In the genomic region with DNA sequence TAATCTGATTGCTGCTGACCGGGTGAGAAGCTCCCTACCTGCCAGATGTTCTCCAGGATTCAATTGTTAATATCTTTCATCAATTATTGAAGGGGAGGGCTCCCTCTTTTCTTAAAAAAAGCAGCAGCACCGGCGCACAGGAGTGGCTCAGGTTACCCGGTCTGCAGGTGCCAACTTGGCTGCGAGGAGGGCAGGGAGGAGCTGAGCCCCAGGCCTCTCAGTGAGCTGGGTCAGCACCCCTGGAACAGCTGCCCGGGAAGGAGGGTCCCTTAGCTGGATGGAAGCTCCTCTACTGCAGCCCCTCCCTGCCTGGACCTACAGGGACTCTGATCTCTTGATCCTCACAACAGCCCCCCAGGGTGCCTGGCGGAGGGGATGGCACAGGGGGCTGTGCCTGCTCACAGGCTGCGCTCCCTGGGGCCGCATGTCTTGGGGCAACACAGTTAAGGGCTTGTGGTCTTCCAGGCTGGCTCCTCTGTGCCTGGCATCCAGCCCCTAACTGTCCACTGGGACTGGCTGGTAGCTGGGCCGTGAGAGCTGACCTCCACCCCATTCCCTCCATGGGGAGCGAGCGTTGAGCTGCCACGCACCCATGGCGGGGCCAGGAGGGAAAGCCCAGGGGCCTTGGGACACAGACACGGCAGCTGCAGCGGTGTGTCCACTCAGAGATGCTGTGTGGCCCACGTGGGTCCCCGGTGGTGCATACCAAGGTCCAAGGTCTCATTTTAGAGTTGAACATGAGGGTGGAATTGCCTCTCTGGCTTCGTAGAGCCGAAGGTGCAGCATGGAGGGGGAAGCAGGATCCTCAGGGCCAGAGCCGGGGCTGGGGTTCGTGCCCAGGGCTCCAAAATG, we compare ENCODE assay signal across 26 cellular contexts. TPM values are rescaled to one million over a fixed set of nuclear protein-coding genes. Genes with fewer than 3 reads are reported as not detected.
"Had no signal": no experiment of that assay in that cellular context is flagged by ENCODE, and none has a peak within 500 bp of the region (broad histone marks: within the 10 kb centered on the region; RNA-seq: fewer than 3 reads in every experiment).

No MANE protein-coding gene starts in this region.

- DNase-seq: activated B cell treated with CpG ODN at 0.5 μM for 24 hours; activated CD4-positive, alpha-beta T cell treated with anti-CD3 and anti-CD28 coated beads for 36 hours; activated CD4-positive, alpha-beta T cell treated with anti-CD3 and anti-CD28 coated beads, Interleukin-2, amount 50 U/mL, for 48 hours; activated naive CD4-positive, alpha-beta T cell treated with Interleukin-2 at 50 U/mL for 16 hours; activated naive CD8-positive, alpha-beta T cell treated with anti-CD3 and anti-CD28 coated beads for 36 hours; activated T-cell treated with anti-CD3 and anti-CD28 coated beads, Interleukin-2, amount 50 U/mL, for 48 hours; effector CD4-positive, alpha-beta T cell; kidney; lower lobe of right lung; mesendoderm; naive B cell; occipital lobe; small intestine; stimulated activated CD4-positive, alpha-beta T cell treated with anti-CD3 and anti-CD28 coated beads, Interleukin-2, amount 100 ng/mL, for 24 hours; stomach had no signal

- H3K9me3 ChIP-seq: lower lobe of right lung, mucosa of descending colon, stomach, suprapubic skin, tibial nerve had no signal

- H3K27me3 ChIP-seq: cardiac muscle cell had no signal

- H3K36me3 ChIP-seq: cardiac muscle cell, lower lobe of right lung, stomach, suprapubic skin, tibial nerve had no signal

- H3K4me3 ChIP-seq: cardiac muscle cell, lower lobe of right lung, mucosa of descending colon, stomach, suprapubic skin, tibial nerve had no signal

- FAIRE-seq: endometrium, kidney, small intestine had no signal

- H3K27ac ChIP-seq: cardiac muscle cell, lower lobe of right lung, stomach, suprapubic skin, tibial nerve had no signal

- H3K4me1 ChIP-seq: lower lobe of right lung, suprapubic skin had no signal

RNA-seq across cellular contexts. Expression of a gene that starts 57.7 kb away (rescaled TPM):
- total RNA-seq: activated B cell treated with CpG ODN at 0.5 μM for 24 hours; activated CD4-positive, alpha-beta T cell treated with anti-CD3 and anti-CD28 coated beads for 36 hours; activated naive CD8-positive, alpha-beta T cell treated with anti-CD3 and anti-CD28 coated beads for 36 hours; cardiac muscle cell; cerebellum; epithelial cell of proximal tubule; fibroblast of villous mesenchyme; kidney; lower lobe of right lung; mucosa of descending colon; occipital lobe; sciatic nerve; stomach; tibial nerve; urinary bladder had no signal
- polyA plus RNA-seq: cardiac muscle cell, neural cell, small intestine, stomach, urinary bladder had no signal
